11 cellular contexts compared by ENCODE assay signal in the genomic region with DNA sequence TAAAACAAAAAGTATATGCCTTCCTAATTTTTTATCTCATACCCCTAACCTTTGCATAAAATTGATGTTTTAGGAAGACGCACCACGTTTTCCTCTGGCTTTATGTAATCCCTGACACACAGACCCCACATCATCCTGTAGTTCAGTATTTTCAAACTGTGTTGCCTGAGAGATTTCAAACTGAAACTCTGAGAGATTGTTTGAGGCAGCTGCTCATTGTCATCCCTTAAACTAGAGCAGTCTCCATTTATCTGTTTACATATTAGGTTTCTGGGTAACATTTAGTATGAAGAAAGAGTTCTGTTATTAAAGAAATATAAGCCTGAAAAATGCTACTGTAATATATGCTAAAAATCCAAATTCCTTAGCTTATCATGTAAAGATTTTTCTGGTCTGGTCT. TPM values are rescaled to one million over a fixed set of nuclear protein-coding genes. Genes with fewer than 3 reads are reported as not detected.
DNase-seq lines count a peak whose midpoint lies in the region; ATAC-seq and TF ChIP-seq lines count a peak whose summit lies in the region.
"Had no signal": no experiment of that assay in that cellular context is flagged by ENCODE, and none has a peak within 500 bp of the region (broad histone marks: within the 10 kb centered on the region; RNA-seq: fewer than 3 reads in every experiment).

No MANE protein-coding gene starts in this region.

- ATAC-seq in HG03457 (IDR thresholded peaks at IDR 0.05; ENCODE audit: unreplicated experiment), result no peak

- peak overlapping the region; percentile 42 for H3K27ac Mint-ChIP-seq in T-helper 1 cell treated with Interleukin-12 subunit alpha and Interleukin-12 subunit beta and Interleukin-4 antibody, amounts not matched to agents 30 μg/mL and 1 μg/mL, for 36 hours
- no peak overlapping the region for H3K27ac Mint-ChIP-seq in activated T-helper 1 cell treated with anti-CD3 and anti-CD28 coated beads, Interleukin-12 subunit alpha, Interleukin-12 subunit beta, Interleukin-2, Interleukin-4 antibody, amounts not matched to agents 30 ng/mL and 10 ng/mL and 1 ng/mL, durations not matched to agents 14 hours and 24 hours and 36 hours
- H3K27ac Mint-ChIP-seq in osteocyte (ENCODE audit: unreplicated experiment) (peak overlapping the region; percentile 79), type B pancreatic cell (no peak overlapping the region)

- intact Hi-C loops in activated T-helper 1 cell treated with anti-CD3 and anti-CD28 coated beads, Interleukin-12 subunit alpha, Interleukin-12 subunit beta, Interleukin-2, Interleukin-4 antibody, amounts not matched to agents 30 ng/mL and 10 ng/mL and 1 ng/mL, durations not matched to agents 14 hours and 24 hours and 36 hours (cut with micrococcal nuclease), result loop anchor here (5.0 to 10.0 kb wide), 2 partner anchors 343 to 936 kb away; a partner anchor contains a TSS

- H3K36me3 Mint-ChIP-seq in T-helper 1 cell treated with Interleukin-12 subunit alpha and Interleukin-12 subunit beta and Interleukin-4 antibody, amounts not matched to agents 30 μg/mL and 1 μg/mL, for 36 hours (ENCODE audit: low read depth), result peaks cover 4% of the 10 kb centered on the region
- peaks cover 9% of the 10 kb centered on the region for H3K36me3 Mint-ChIP-seq in activated T-helper 1 cell treated with anti-CD3 and anti-CD28 coated beads, Interleukin-12 subunit alpha, Interleukin-12 subunit beta, Interleukin-2, Interleukin-4 antibody, amounts not matched to agents 30 ng/mL and 10 ng/mL and 1 ng/mL, durations not matched to agents 14 hours and 24 hours and 36 hours (ENCODE audit: low read depth)
- H3K36me3 Mint-ChIP-seq in osteocyte (ENCODE audit: unreplicated experiment) (no peaks in the 10 kb centered on the region), type B pancreatic cell (peaks cover 6% of the 10 kb centered on the region)

- DNase-seq in T-helper 1 cell (no peak), HL-60 (ENCODE audit: low read depth in 1 of 2, low spot score in 1 of 2) (no peak), osteocyte (ENCODE audit: extremely low spot score, unreplicated experiment) (no peak), type B pancreatic cell (ENCODE audit: extremely low spot score, unreplicated experiment) (no peak), GM19240 (ENCODE audit: insufficient read length, low spot score) (no peak)
- DNase-seq in activated T-helper 1 cell treated with anti-CD3 and anti-CD28 coated beads, Interleukin-12 subunit alpha, Interleukin-12 subunit beta, Interleukin-2, Interleukin-4 antibody, amounts not matched to agents 30 ng/mL and 10 ng/mL and 1 ng/mL, durations not matched to agents 14 hours and 24 hours and 36 hours (ENCODE audit: low spot score), result no peak
- DNase-seq: esophagus squamous epithelium, SW 1271, thyroid gland had no signal

- peaks cover 5% of the 10 kb centered on the region for H3K27me3 Mint-ChIP-seq in T-helper 1 cell treated with Interleukin-12 subunit alpha and Interleukin-12 subunit beta and Interleukin-4 antibody, amounts not matched to agents 30 μg/mL and 1 μg/mL, for 36 hours (ENCODE audit: low read depth)
- peaks cover 9% of the 10 kb centered on the region for H3K27me3 Mint-ChIP-seq in activated T-helper 1 cell treated with anti-CD3 and anti-CD28 coated beads, Interleukin-12 subunit alpha, Interleukin-12 subunit beta, Interleukin-2, Interleukin-4 antibody, amounts not matched to agents 30 ng/mL and 10 ng/mL and 1 ng/mL, durations not matched to agents 14 hours and 24 hours and 36 hours (ENCODE audit: insufficient read depth)
- H3K27me3 Mint-ChIP-seq in osteocyte (ENCODE audit: unreplicated experiment) (no peaks in the 10 kb centered on the region), type B pancreatic cell (no peaks in the 10 kb centered on the region)

- peak overlapping the region; percentile 77 for H3K27ac ChIP-seq in HL-60 (replicated peaks)
- H3K27ac ChIP-seq: esophagus squamous epithelium, thyroid gland had no signal

- TF ChIP-seq CTCF in HL-60 (IDR thresholded peaks at IDR 0.05; ENCODE audit: insufficient read depth, low read length) (no peak), osteocyte (IDR thresholded peaks at IDR 0.05) (no peak), type B pancreatic cell (conservative IDR thresholded peaks at IDR 0.05) (no peak)

- H3K4me1 Mint-ChIP-seq in T-helper 1 cell treated with Interleukin-12 subunit alpha and Interleukin-12 subunit beta and Interleukin-4 antibody, amounts not matched to agents 30 μg/mL and 1 μg/mL, for 36 hours (ENCODE audit: low read depth), result peaks cover 43% of the 10 kb centered on the region
- peaks cover 53% of the 10 kb centered on the region for H3K4me1 Mint-ChIP-seq in activated T-helper 1 cell treated with anti-CD3 and anti-CD28 coated beads, Interleukin-12 subunit alpha, Interleukin-12 subunit beta, Interleukin-2, Interleukin-4 antibody, amounts not matched to agents 30 ng/mL and 10 ng/mL and 1 ng/mL, durations not matched to agents 14 hours and 24 hours and 36 hours (ENCODE audit: low read depth)
- H3K4me1 Mint-ChIP-seq in osteocyte (ENCODE audit: unreplicated experiment), result peaks cover 61% of the 10 kb centered on the region
- peaks cover 53% of the 10 kb centered on the region for H3K4me1 Mint-ChIP-seq in type B pancreatic cell (ENCODE audit: unreplicated experiment)

- H3K27me3 ChIP-seq in HL-60 (ENCODE audit: insufficient read depth, poor library complexity, severe bottlenecking), result no peaks in the 10 kb centered on the region
- H3K27me3 ChIP-seq: esophagus squamous epithelium, thyroid gland had no signal

- no peaks in the 10 kb centered on the region for H3K9me3 Mint-ChIP-seq in T-helper 1 cell treated with Interleukin-12 subunit alpha and Interleukin-12 subunit beta and Interleukin-4 antibody, amounts not matched to agents 30 μg/mL and 1 μg/mL, for 36 hours
- no peaks in the 10 kb centered on the region for H3K9me3 Mint-ChIP-seq in activated T-helper 1 cell treated with anti-CD3 and anti-CD28 coated beads, Interleukin-12 subunit alpha, Interleukin-12 subunit beta, Interleukin-2, Interleukin-4 antibody, amounts not matched to agents 30 ng/mL and 10 ng/mL and 1 ng/mL, durations not matched to agents 14 hours and 24 hours and 36 hours
- H3K9me3 Mint-ChIP-seq in osteocyte (ENCODE audit: unreplicated experiment) (no peaks in the 10 kb centered on the region), type B pancreatic cell (no peaks in the 10 kb centered on the region)

- peak overlapping the region; percentile 41 for H3K4me3 Mint-ChIP-seq in T-helper 1 cell treated with Interleukin-12 subunit alpha and Interleukin-12 subunit beta and Interleukin-4 antibody, amounts not matched to agents 30 μg/mL and 1 μg/mL, for 36 hours
- peak overlapping the region; percentile 12 for H3K4me3 Mint-ChIP-seq in activated T-helper 1 cell treated with anti-CD3 and anti-CD28 coated beads, Interleukin-12 subunit alpha, Interleukin-12 subunit beta, Interleukin-2, Interleukin-4 antibody, amounts not matched to agents 30 ng/mL and 10 ng/mL and 1 ng/mL, durations not matched to agents 14 hours and 24 hours and 36 hours
- no peak overlapping the region for H3K4me3 Mint-ChIP-seq in osteocyte (ENCODE audit: unreplicated experiment)
- H3K4me3 Mint-ChIP-seq in type B pancreatic cell, result no peak overlapping the region

- H3K4me3 ChIP-seq in HL-60 (replicated peaks; ENCODE audit: insufficient read depth, low read length), result no peak overlapping the region
- H3K4me3 ChIP-seq: esophagus squamous epithelium, thyroid gland had no signal

RNA-seq across cellular contexts. Expression of a gene that starts 24.3 kb away (rescaled TPM):
- 45.1 and 51.2 TPM in 2 replicates for total RNA-seq in activated T-helper 1 cell treated with anti-CD3 and anti-CD28 coated beads, Interleukin-12 subunit alpha, Interleukin-12 subunit beta, Interleukin-2, Interleukin-4 antibody, amounts not matched to agents 30 ng/mL and 10 ng/mL and 1 ng/mL, durations not matched to agents 14 hours and 24 hours and 36 hours
- total RNA-seq in osteocyte (57.5 and 59.9 TPM in 2 replicates), type B pancreatic cell (ENCODE audit: low replicate concordance) (24.9 and 32.7 TPM in 2 replicates)

RNA-seq across cellular contexts. Expression of a gene that starts 34.7 kb away (rescaled TPM):
- 0.57 and 1.1 TPM in 2 replicates for total RNA-seq in activated T-helper 1 cell treated with anti-CD3 and anti-CD28 coated beads, Interleukin-12 subunit alpha, Interleukin-12 subunit beta, Interleukin-2, Interleukin-4 antibody, amounts not matched to agents 30 ng/mL and 10 ng/mL and 1 ng/mL, durations not matched to agents 14 hours and 24 hours and 36 hours
- total RNA-seq in osteocyte, result 80.0 and 80.1 TPM in 2 replicates
- 18.2 and 26.0 TPM in 2 replicates for total RNA-seq in type B pancreatic cell (ENCODE audit: low replicate concordance)

Comparison
In these comparisons a context has a peak if more than half of its experiments do, and no peak if none do; other contexts are left out.
1. H3K27ac Mint-ChIP-seq: peak in T-helper 1 cell treated with Interleukin-12 subunit alpha and Interleukin-12 subunit beta and Interleukin-4 antibody, amounts not matched to agents 30 μg/mL and 1 μg/mL, for 36 hours (single experiment) and osteocyte (single experiment); none in activated T-helper 1 cell treated with anti-CD3 and anti-CD28 coated beads, Interleukin-12 subunit alpha, Interleukin-12 subunit beta, Interleukin-2, Interleukin-4 antibody, amounts not matched to agents 30 ng/mL and 10 ng/mL and 1 ng/mL, durations not matched to agents 14 hours and 24 hours and 36 hours (single experiment) and type B pancreatic cell (single experiment).
2. H3K4me3 Mint-ChIP-seq: peak in T-helper 1 cell treated with Interleukin-12 subunit alpha and Interleukin-12 subunit beta and Interleukin-4 antibody, amounts not matched to agents 30 μg/mL and 1 μg/mL, for 36 hours (single experiment) and activated T-helper 1 cell treated with anti-CD3 and anti-CD28 coated beads, Interleukin-12 subunit alpha, Interleukin-12 subunit beta, Interleukin-2, Interleukin-4 antibody, amounts not matched to agents 30 ng/mL and 10 ng/mL and 1 ng/mL, durations not matched to agents 14 hours and 24 hours and 36 hours (single experiment); none in osteocyte (single experiment) and type B pancreatic cell (single experiment).